ENCODE assay signal across 12 cellular contexts in the genomic region with DNA sequence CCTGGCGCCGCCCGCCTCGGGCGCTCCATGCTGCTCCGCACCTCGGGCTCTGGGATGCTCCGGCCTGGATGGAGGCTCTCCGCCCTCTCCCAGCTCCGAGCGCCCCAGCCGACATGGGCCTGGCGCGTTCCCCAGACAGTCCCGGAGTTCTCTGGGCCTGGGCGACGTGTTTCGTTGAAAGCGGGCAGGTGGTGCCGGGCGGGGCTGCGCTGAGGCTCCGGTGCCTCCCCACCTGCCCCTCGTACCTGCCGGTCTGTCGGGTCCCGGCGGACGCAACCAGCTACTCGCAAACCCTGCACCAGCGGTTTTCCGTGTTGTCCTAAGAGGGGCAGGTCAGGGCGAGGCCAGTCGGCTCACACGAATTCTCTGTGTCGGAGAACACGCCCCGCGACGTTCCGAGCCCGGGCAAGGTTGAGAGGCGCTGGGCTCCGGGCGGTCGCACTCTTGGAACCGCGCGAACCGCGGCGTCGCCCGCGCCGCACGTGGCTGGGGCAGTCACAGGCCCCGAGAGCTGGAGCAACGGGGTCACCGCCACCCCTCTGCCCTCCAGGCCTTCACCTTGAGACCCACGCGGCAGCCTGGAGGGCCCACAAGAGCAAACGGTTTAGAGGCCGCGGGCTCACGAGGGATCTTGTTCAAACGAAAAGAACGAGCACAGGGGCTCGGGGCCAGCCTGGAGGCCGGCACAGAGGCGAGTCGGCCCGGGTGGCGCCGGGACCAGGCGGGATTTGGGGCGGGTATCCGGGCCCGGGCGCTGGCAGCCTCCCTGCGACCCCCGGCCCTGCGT.
DNase-seq lines count a peak whose midpoint lies in the region; ATAC-seq and TF ChIP-seq lines count a peak whose summit lies in the region.
"Had no signal": no experiment of that assay in that cellular context is flagged by ENCODE, and none has a peak within 500 bp of the region (broad histone marks: within the 10 kb centered on the region; RNA-seq: fewer than 3 reads in every experiment).

No MANE protein-coding gene starts in this region.

- H3K9me3 Mint-ChIP-seq in stimulated activated effector memory CD8-positive, alpha-beta T cell treated with anti-CD3 and anti-CD28 coated beads, Interleukin-12 subunit alpha, Interleukin-12 subunit beta, amount 100 ng/mL, for 72 hours: no peaks in the 10 kb centered on the region
- H3K9me3 Mint-ChIP-seq: activated naive CD4-positive, alpha-beta T cell treated with anti-CD3 and anti-CD28 coated beads for 36 hours had no signal

- POLR2A ChIA-PET in HEK293 (lab: Yijun Ruan, JAX): no interaction called here

- H3K9me3 ChIP-seq in HEK293 (ENCODE audit: control insufficient read depth, insufficient read depth, low read depth, low read length): no peaks in the 10 kb centered on the region
- H3K9me3 ChIP-seq in iPS-15b (ENCODE audit: control insufficient read depth, insufficient read depth, low read length): no peaks in the 10 kb centered on the region

- peak; percentile 27 for DNase-seq in astrocyte of the hippocampus (ENCODE audit: low read depth, low spot score)
- DNase-seq in stimulated activated effector memory CD8-positive, alpha-beta T cell treated with anti-CD3 and anti-CD28 coated beads, Interleukin-12 subunit alpha, Interleukin-12 subunit beta, amount 100 ng/mL, for 72 hours (ENCODE audit: low spot score in 2 of 2): no peak
- DNase-seq in NCI-H1105 (lab: John Stamatoyannopoulos, UW): no peak
- DNase-seq in activated effector memory CD4-positive, alpha-beta T cell treated with Interleukin-2 at 50 U/mL for 16 hours: no peak
- no peak for DNase-seq in stimulated activated CD4-positive, alpha-beta T cell treated with anti-CD3 and anti-CD28 coated beads, Interleukin-2, amount 100 ng/mL, for 48 hours
- no peak for DNase-seq in kidney tubule cell (ENCODE audit: low spot score)
- DNase-seq: naive thymus-derived CD4-positive, alpha-beta T cell; OCI-M1 had no signal

- H3K27ac ChIP-seq in HEK293 (ENCODE audit: extremely low read depth, low read depth, low read length): peak overlapping the region; percentile 52; the same call in 1 of the 2 replicates
- H3K27ac ChIP-seq: VCaP had no signal

- H3K4me3 ChIP-seq in HEK293 (ENCODE audit: low read depth, low read length) (peak overlapping the region; percentile 31), iPS-15b (ENCODE audit: low read depth, low read length) (peak overlapping the region; percentile 81)

- no peak overlapping the region for H3K9ac ChIP-seq in iPS-15b (ENCODE audit: low read depth, low read length)

- peaks cover 12% of the 10 kb centered on the region for H3K4me1 Mint-ChIP-seq in stimulated activated effector memory CD8-positive, alpha-beta T cell treated with anti-CD3 and anti-CD28 coated beads, Interleukin-12 subunit alpha, Interleukin-12 subunit beta, amount 100 ng/mL, for 72 hours

- H3K27me3 ChIP-seq in iPS-15b (ENCODE audit: control insufficient read depth, insufficient read depth, low read length): peaks cover 87% of the 10 kb centered on the region

- ATAC-seq in stimulated activated effector memory CD8-positive, alpha-beta T cell treated with anti-CD3 and anti-CD28 coated beads, Interleukin-12 subunit alpha, Interleukin-12 subunit beta, amount 100 ng/mL, for 72 hours: no peak
- ATAC-seq: naive thymus-derived CD4-positive, alpha-beta T cell had no signal

- H3K36me3 ChIP-seq in HEK293 (ENCODE audit: control insufficient read depth in 2 of 2, insufficient read depth in 1 of 2, low read length in 2 of 2) (no peaks in the 10 kb centered on the region), iPS-15b (ENCODE audit: control insufficient read depth, insufficient read depth, low read length) (no peaks in the 10 kb centered on the region)

- H3K27ac Mint-ChIP-seq in stimulated activated effector memory CD8-positive, alpha-beta T cell treated with anti-CD3 and anti-CD28 coated beads, Interleukin-12 subunit alpha, Interleukin-12 subunit beta, amount 100 ng/mL, for 72 hours: no peak overlapping the region
- H3K27ac Mint-ChIP-seq: activated naive CD4-positive, alpha-beta T cell treated with anti-CD3 and anti-CD28 coated beads for 36 hours; naive thymus-derived CD4-positive, alpha-beta T cell had no signal

- peak overlapping the region; percentile 30 for H3K4me3 Mint-ChIP-seq in stimulated activated effector memory CD8-positive, alpha-beta T cell treated with anti-CD3 and anti-CD28 coated beads, Interleukin-12 subunit alpha, Interleukin-12 subunit beta, amount 100 ng/mL, for 72 hours
- H3K4me3 Mint-ChIP-seq: activated naive CD4-positive, alpha-beta T cell treated with anti-CD3 and anti-CD28 coated beads for 36 hours had no signal

- H3K4me1 ChIP-seq in HEK293 (ENCODE audit: control insufficient read depth, insufficient read depth, low read length): peaks cover 2% of the 10 kb centered on the region; the same call in 1 of the 2 replicates
- H3K4me1 ChIP-seq in iPS-15b (ENCODE audit: control insufficient read depth, insufficient read depth, low read length): no peaks in the 10 kb centered on the region

- no peaks in the 10 kb centered on the region for H3K36me3 Mint-ChIP-seq in stimulated activated effector memory CD8-positive, alpha-beta T cell treated with anti-CD3 and anti-CD28 coated beads, Interleukin-12 subunit alpha, Interleukin-12 subunit beta, amount 100 ng/mL, for 72 hours

- no peak for TF ChIP-seq CTCF in HEK293 (tag by site-specific recombination; IDR thresholded peaks at IDR 0.05)

- CTCF ChIA-PET in HEK293 (lab: Yijun Ruan, JAX): interaction anchor here (0.5 to 1.7 kb wide), 20 partner anchors 8 to 474 kb away, joined by 3 to 8 read pairs (median 4); no protein-coding TSS in a partner anchor

TF ChIP-seq in HEK293, 187 proteins besides CTCF, POLR2A, EP300 and RAD21:
- no peak for TF ChIP-seq RBAK (tag by site-specific recombination; IDR thresholded peaks at IDR 0.05)
- TF ChIP-seq, protein P1, sequence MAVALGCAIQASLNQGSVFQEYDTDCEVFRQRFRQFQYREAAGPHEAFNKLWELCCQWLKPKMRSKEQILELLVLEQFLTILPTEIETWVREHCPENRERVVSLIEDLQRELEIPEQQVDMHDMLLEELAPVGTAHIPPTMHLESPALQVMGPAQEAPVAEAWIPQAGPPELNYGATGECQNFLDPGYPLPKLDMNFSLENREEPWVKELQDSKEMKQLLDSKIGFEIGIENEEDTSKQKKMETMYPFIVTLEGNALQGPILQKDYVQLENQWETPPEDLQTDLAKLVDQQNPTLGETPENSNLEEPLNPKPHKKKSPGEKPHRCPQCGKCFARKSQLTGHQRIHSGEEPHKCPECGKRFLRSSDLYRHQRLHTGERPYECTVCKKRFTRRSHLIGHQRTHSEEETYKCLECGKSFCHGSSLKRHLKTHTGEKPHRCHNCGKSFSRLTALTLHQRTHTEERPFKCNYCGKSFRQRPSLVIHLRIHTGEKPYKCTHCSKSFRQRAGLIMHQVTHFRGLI (tag by site-specific recombination; IDR thresholded peaks at IDR 0.05): no peak
- no peak for TF ChIP-seq ZSCAN16 (tag by site-specific recombination; IDR thresholded peaks at IDR 0.05)
- no peak for TF ChIP-seq KLF9 (tag by site-specific recombination; IDR thresholded peaks at IDR 0.05; ENCODE audit: low read depth)
- TF ChIP-seq ZFP41 (tag by site-specific recombination; IDR thresholded peaks at IDR 0.05; ENCODE audit: borderline replicate concordance): no peak
- no peak for TF ChIP-seq GLI2 (tag by site-specific recombination; IDR thresholded peaks at IDR 0.05; ENCODE audit: borderline replicate concordance, low read depth)
- TF ChIP-seq, protein P2, sequence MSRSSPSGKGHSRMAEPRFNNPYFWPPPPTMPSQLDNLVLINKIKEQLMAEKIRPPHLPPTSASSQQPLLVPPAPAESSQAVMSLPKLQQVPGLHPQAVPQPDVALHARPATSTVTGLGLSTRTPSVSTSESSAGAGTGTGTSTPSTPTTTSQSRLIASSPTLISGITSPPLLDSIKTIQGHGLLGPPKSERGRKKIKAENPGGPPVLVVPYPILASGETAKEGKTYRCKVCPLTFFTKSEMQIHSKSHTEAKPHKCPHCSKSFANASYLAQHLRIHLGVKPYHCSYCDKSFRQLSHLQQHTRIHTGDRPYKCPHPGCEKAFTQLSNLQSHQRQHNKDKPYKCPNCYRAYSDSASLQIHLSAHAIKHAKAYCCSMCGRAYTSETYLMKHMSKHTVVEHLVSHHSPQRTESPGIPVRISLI (tag by site-specific recombination; IDR thresholded peaks at IDR 0.05): no peak
- no peak for TF ChIP-seq ZNF785 (tag by site-specific recombination; IDR thresholded peaks at IDR 0.05)
- TF ChIP-seq SP3 (tag by site-specific recombination; IDR thresholded peaks at IDR 0.05): no peak
- TF ChIP-seq ZNF670 (tag by site-specific recombination; IDR thresholded peaks at IDR 0.05; ENCODE audit: low read depth): no peak
- no peak for TF ChIP-seq OVOL3 (tag by site-specific recombination; IDR thresholded peaks at IDR 0.05)
- TF ChIP-seq BCL11B (tag by site-specific recombination; IDR thresholded peaks at IDR 0.05; ENCODE audit: low read depth): no peak
- TF ChIP-seq ZNF394 (tag by site-specific recombination; IDR thresholded peaks at IDR 0.05; ENCODE audit: borderline replicate concordance): no peak
- no peak for TF ChIP-seq ZIC2 (tag by site-specific recombination; IDR thresholded peaks at IDR 0.05)
- TF ChIP-seq ZNF266 (tag by site-specific recombination; IDR thresholded peaks at IDR 0.05; ENCODE audit: low read depth): no peak
- TF ChIP-seq ZNF830 (tag by site-specific recombination; IDR thresholded peaks at IDR 0.05; ENCODE audit: low read depth): no peak
- TF ChIP-seq ZSCAN23 (tag by site-specific recombination; IDR thresholded peaks at IDR 0.05): no peak
- no peak for TF ChIP-seq ZNF335 (tag by site-specific recombination; conservative IDR thresholded peaks at IDR 0.05)
- TF ChIP-seq GLIS2 (tag by site-specific recombination; IDR thresholded peaks at IDR 0.05): no peak
- TF ChIP-seq ZNF660 (tag by site-specific recombination; IDR thresholded peaks at IDR 0.05): no peak
